7 cellular contexts compared by ENCODE assay signal in genomic region chr18:49238433-49239042, GRCh38.
A peak's percentile ranks its signal among the peaks of the same experiment; 100 is the strongest.
DNase-seq lines count a peak whose midpoint lies in the region; ATAC-seq lines count a peak whose summit lies in the region.

No MANE protein-coding gene starts in this region.

- DNase-seq in ELR (ENCODE audit: low read depth), result peak; percentile 67
- peak; percentile 11 to 46 for DNase-seq in Kasumi-1 (lab: John Stamatoyannopoulos, UW)
- DNase-seq in astrocyte of the hippocampus (ENCODE audit: low read depth, low spot score), result peak; percentile 61
- DNase-seq in medulla oblongata (ENCODE audit: extremely low spot score), result peak; percentile 51

- ATAC-seq in HG03159 (IDR thresholded peaks at IDR 0.05; ENCODE audit: unreplicated experiment) (no peak), GM19023 (IDR thresholded peaks at IDR 0.05; ENCODE audit: unreplicated experiment) (no peak), HG02884 (IDR thresholded peaks at IDR 0.05; ENCODE audit: unreplicated experiment) (no peak)
